Comparison of ENCODE assay signal across 16 cellular contexts in the genomic region with DNA sequence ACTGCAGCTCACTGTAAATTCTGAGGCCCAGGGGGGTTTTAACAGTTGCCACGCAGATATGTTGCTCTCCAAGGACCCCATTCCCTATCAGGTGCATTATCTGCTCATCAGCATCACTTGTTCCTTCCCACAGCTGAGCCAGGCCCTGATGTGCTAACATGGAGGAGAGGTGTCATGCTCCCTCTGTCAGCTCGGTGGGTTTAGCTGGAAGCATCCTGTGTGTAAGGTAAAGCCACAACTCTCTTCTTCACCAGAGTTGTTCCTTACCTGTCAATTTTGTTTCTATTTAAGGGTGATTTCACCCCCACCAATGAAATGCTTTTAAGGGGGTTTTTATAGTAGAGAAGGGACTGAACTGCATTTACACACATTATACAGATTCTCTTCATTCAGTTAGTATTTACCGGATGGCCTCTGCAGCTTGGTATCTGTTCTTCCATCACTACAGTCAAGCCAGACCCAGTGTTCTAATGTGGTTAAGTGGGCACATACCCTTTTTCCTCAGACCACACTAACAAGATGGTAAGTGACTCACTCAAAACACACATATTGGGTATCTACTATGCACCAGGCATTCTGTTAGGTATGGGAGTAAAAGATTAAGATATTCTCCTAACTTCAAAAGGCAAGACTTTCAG.
"Had no signal": no experiment of that assay in that cellular context is flagged by ENCODE, and none has a peak within 500 bp of the region (broad histone marks: within the 10 kb centered on the region; RNA-seq: fewer than 3 reads in every experiment).

No MANE protein-coding gene starts in this region.

- H3K9me3 Mint-ChIP-seq: activated CD4-positive, alpha-beta memory T cell treated with anti-CD3 and anti-CD28 coated beads, Interleukin-2, amount 10 ng/mL, durations not matched to agents 7 days and 5 days; activated T-helper 2 cell treated with anti-CD3 and anti-CD28 coated beads, Interferon-gamma antibody, Interleukin-2, Interleukin-4, amounts not matched to agents 10 μg/mL and 5 μg/mL and 100 μg/mL, durations not matched to agents 14 hours and 24 hours and 36 hours; natural killer cell had no signal

- H3K4me3 ChIP-seq: breast epithelium, left lung, mucosa of descending colon, prostate gland, sigmoid colon, testis, upper lobe of right lung had no signal

- H3K27me3 ChIP-seq: breast epithelium, left lung, sigmoid colon, testis, upper lobe of right lung had no signal

- H3K36me3 Mint-ChIP-seq: natural killer cell had no signal

- DNase-seq: activated CD4-positive, alpha-beta memory T cell treated with anti-CD3 and anti-CD28 coated beads, Interleukin-2, amount 10 ng/mL, durations not matched to agents 7 days and 5 days; activated CD4-positive, alpha-beta T cell treated with anti-CD3 and anti-CD28 coated beads for 1 hour; activated CD8-positive, alpha-beta memory T cell treated with anti-CD3 and anti-CD28 coated beads, Interleukin-2, amount 50 U/mL, for 48 hours; activated naive CD4-positive, alpha-beta T cell treated with anti-CD3 and anti-CD28 coated beads, Interleukin-2, amount 50 U/mL, for 16 hours; foreskin melanocyte; left lung; mucosa of descending colon; natural killer cell; sigmoid colon; stimulated activated CD4-positive, alpha-beta T cell treated with anti-CD3 and anti-CD28 coated beads, Interleukin-12 subunit alpha, Interleukin-12 subunit beta, amount 100 ng/mL, for 4 hours; stimulated activated naive CD4-positive, alpha-beta T cell treated with Interleukin-2 at 50 U/mL for 16 hours; testis; upper lobe of right lung had no signal

- H3K4me3 Mint-ChIP-seq: activated CD4-positive, alpha-beta memory T cell treated with anti-CD3 and anti-CD28 coated beads, Interleukin-2, amount 10 ng/mL, durations not matched to agents 7 days and 5 days; natural killer cell had no signal

- H3K4me1 ChIP-seq: prostate gland, testis had no signal

- ATAC-seq: left lung, mucosa of descending colon, upper lobe of right lung had no signal

- H3K36me3 ChIP-seq: breast epithelium, left lung, prostate gland, sigmoid colon, upper lobe of right lung had no signal

- H3K4me1 Mint-ChIP-seq: activated CD4-positive, alpha-beta memory T cell treated with anti-CD3 and anti-CD28 coated beads, Interleukin-2, amount 10 ng/mL, durations not matched to agents 7 days and 5 days; natural killer cell had no signal

- H3K27me3 Mint-ChIP-seq: activated CD4-positive, alpha-beta memory T cell treated with anti-CD3 and anti-CD28 coated beads, Interleukin-2, amount 10 ng/mL, durations not matched to agents 7 days and 5 days had no signal

- H3K9me3 ChIP-seq: breast epithelium, left lung, mucosa of descending colon, prostate gland, sigmoid colon, testis, upper lobe of right lung had no signal

- H3K27ac Mint-ChIP-seq: activated CD4-positive, alpha-beta memory T cell treated with anti-CD3 and anti-CD28 coated beads, Interleukin-2, amount 10 ng/mL, durations not matched to agents 7 days and 5 days; activated T-helper 2 cell treated with anti-CD3 and anti-CD28 coated beads, Interferon-gamma antibody, Interleukin-2, Interleukin-4, amounts not matched to agents 10 μg/mL and 5 μg/mL and 100 μg/mL, durations not matched to agents 14 hours and 24 hours and 36 hours; natural killer cell had no signal
